ENCODE assay signal across 8 cellular contexts in genomic region chr20:47357296-47358051, GRCh38. TPM values are rescaled to one million over a fixed set of nuclear protein-coding genes. Genes with fewer than 3 reads are reported as not detected.
DNase-seq lines count a peak whose midpoint lies in the region; ATAC-seq and TF ChIP-seq lines count a peak whose summit lies in the region.

No MANE protein-coding gene starts in this region.

- H3K9me3 ChIP-seq in PC-3 (ENCODE audit: low read length): no peaks in the 10 kb centered on the region

- no peaks in the 10 kb centered on the region for H4K20me1 ChIP-seq in PC-3 (ENCODE audit: low read length)

- no peaks in the 10 kb centered on the region for H3K9me3 Mint-ChIP-seq in nephron progenitor cell

- TF ChIP-seq CTCF in C4-2B (conservative IDR thresholded peaks at IDR 0.05) (no peak), PC-3 (conservative IDR thresholded peaks at IDR 0.05; ENCODE audit: low read depth, low read length) (no peak), fibroblast of pulmonary artery (IDR thresholded peaks at IDR 0.05; ENCODE audit: low read length, missing control alignments) (no peak), nephron progenitor cell (IDR thresholded peaks at IDR 0.05) (no peak)

- no peaks in the 10 kb centered on the region for H3K27me3 Mint-ChIP-seq in nephron progenitor cell (ENCODE audit: low read depth, poor library complexity)

- peak overlapping the region; percentile 98 for H3K27ac ChIP-seq in C4-2B
- peak overlapping the region; percentile 96 for H3K27ac ChIP-seq in PC-3 (ENCODE audit: low read length)

- no peaks in the 10 kb centered on the region for H3K36me3 Mint-ChIP-seq in nephron progenitor cell (ENCODE audit: low read depth)

- peaks cover 28% of the 10 kb centered on the region for H3F3A ChIP-seq in PC-3 (ENCODE audit: low read length, unreplicated experiment)

- BruUV-seq in PC-3 (replicated peaks; lab: Mats Ljungman, UMichigan): no TSS peak

- H3K4me2 ChIP-seq in PC-3 (ENCODE audit: low read length): peak overlapping the region; percentile 64

- peak overlapping the region; percentile 73 for H3K4me3 Mint-ChIP-seq in nephron progenitor cell

- POLR2A ChIA-PET in PC-3 (lab: Charles Lee; ENCODE audit: unreplicated experiment): no interaction called here

- peak in 70 of 76 experiments; percentile 8 to 84 (median 67) for DNase-seq in HUDEP-2 (lab: John Stamatoyannopoulos, UW; ENCODE audit: unreplicated experiment in 76 of 76)
- DNase-seq in PC-3: peak; percentile 96
- DNase-seq in activated T-helper 1 cell treated with anti-CD3 and anti-CD28 coated beads, Interleukin-2, amount 50 U/mL, for 16 hours (ENCODE audit: low read depth in 1 of 2, low spot score in 1 of 2): peak; percentile 44 to 45
- peak; percentile 94 for DNase-seq in fibroblast of pulmonary artery (ENCODE audit: low read depth)
- DNase-seq in nephron progenitor cell: peak; percentile 67
- peak; percentile 77 for DNase-seq in stimulated activated naive CD8-positive, alpha-beta T cell treated with anti-CD3 and anti-CD28 coated beads, Interleukin-15, Interleukin-2, amounts not matched to agents 100 U/mL and 50 U/mL, for 24 hours

- H3K27me3 ChIP-seq in PC-3 (ENCODE audit: low read length): no peaks in the 10 kb centered on the region

- H2AFZ ChIP-seq in PC-3 (ENCODE audit: low read length): peak overlapping the region; percentile 75

- intact Hi-C loops in PC-3 (cut with micrococcal nuclease): loop anchor here (2.0 kb wide), 1 partner anchor 53 kb away; no protein-coding TSS in a partner anchor

- peak overlapping the region; percentile 100 for H3K27ac Mint-ChIP-seq in nephron progenitor cell

- ATAC-seq in GM19452 (IDR thresholded peaks at IDR 0.05; ENCODE audit: unreplicated experiment) (peak; percentile 53), PC-3 (peak; percentile 32)
- ATAC-seq in stimulated activated naive CD8-positive, alpha-beta T cell treated with anti-CD3 and anti-CD28 coated beads, Interleukin-15, Interleukin-2, amounts not matched to agents 100 U/mL and 50 U/mL, for 24 hours: peak; percentile 48

- H3K4me1 ChIP-seq in PC-3 (ENCODE audit: insufficient read depth, low read length): peaks cover 90% of the 10 kb centered on the region

- H3K9ac ChIP-seq in PC-3 (ENCODE audit: low read length): peak overlapping the region; percentile 94

- peaks cover 39% of the 10 kb centered on the region for H3K79me2 ChIP-seq in PC-3 (ENCODE audit: low read length)

- H3K4me1 Mint-ChIP-seq in nephron progenitor cell: peaks cover 4% of the 10 kb centered on the region

- no peaks in the 10 kb centered on the region for H3K36me3 ChIP-seq in PC-3 (ENCODE audit: low read depth, low read length)

- CTCF ChIA-PET in PC-3 (lab: Charles Lee): interaction anchor here (0.6 kb wide), 1 partner anchor 1547 kb away, joined by 17 read pairs; no protein-coding TSS in a partner anchor

- H3K4me3 ChIP-seq in PC-3 (ENCODE audit: low read length) (no peak overlapping the region), fibroblast of pulmonary artery (replicated peaks; ENCODE audit: low read depth, low read length) (peak overlapping the region; percentile 11)

- H3K9me2 ChIP-seq in PC-3 (replicated peaks; ENCODE audit: low read length): no peaks in the 10 kb centered on the region

RNA-seq across cellular contexts. Expression of gene ZMYND8, which starts 1.0 kb away (rescaled TPM):
- 11.6 and 12.8 TPM in 2 replicates for total RNA-seq in PC-3 (2014; rRNA removed)

Comparison
In these comparisons a context has a peak if more than half of its experiments do, and no peak if none do; other contexts are left out.
1. DNase-seq: peak in every context shown above with its lines; median percentile 96 in PC-3; 94 in fibroblast of pulmonary artery; 77 in stimulated activated naive CD8-positive, alpha-beta T cell treated with anti-CD3 and anti-CD28 coated beads, Interleukin-15, Interleukin-2, amounts not matched to agents 100 U/mL and 50 U/mL, for 24 hours; 67 in HUDEP-2; 67 in nephron progenitor cell; 44 in activated T-helper 1 cell treated with anti-CD3 and anti-CD28 coated beads, Interleukin-2, amount 50 U/mL, for 16 hours.